8 cellular contexts compared by ENCODE assay signal in the genomic region with DNA sequence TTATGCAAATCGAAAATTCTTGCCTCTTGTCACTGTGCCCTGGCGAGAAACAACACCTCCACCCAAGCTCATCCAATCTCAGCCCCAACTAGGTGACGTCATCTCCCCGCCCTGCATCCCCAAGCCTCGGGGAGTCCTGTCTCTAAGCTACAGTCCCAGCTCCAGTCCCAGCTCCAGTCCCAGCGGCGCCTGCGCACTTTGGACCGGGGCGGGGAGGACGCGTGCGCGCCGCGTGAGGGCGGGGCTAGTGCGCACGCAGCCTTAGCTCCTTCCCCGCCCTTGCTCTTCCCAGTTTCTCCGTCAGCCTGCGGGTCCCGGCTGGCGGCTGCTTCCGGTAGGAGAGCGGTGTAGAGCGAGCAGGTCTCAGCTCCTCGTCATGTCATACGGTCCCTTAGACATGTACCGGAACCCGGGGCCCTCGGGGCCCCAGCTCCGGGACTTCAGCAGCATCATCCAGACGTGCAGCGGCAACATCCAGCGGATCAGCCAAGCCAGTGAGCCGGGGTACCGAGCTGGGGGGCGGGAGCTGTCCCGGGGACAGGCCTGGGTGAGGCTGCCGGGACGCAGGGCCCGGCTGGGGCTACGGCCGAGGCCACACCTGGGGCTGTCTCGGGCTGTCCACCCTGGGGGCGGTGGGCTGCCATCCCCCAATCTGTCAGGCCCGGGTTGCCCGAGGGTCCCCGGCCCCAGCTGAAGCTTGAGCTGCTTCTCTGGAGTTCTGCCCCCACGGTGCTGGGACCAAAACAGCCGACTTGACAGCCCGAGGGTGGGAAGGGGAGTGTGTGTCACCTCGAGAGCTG. TPM values are rescaled to one million over a fixed set of nuclear protein-coding genes. Genes with fewer than 3 reads are reported as not detected.
DNase-seq lines count a peak whose midpoint lies in the region; ATAC-seq and FAIRE-seq lines count a peak whose summit lies in the region.

A gene (plus strand): TSS at position 288 of the 800 bp plus-strand sequence. CDS start 89 bp downstream, at position 377.

- H3K9me3 Mint-ChIP-seq in activated T-cell treated with anti-CD3 and anti-CD28 coated beads, Interleukin-2, amount 50 U/mL, for 72 hours, result no peaks in the 10 kb centered on the region

- H3K36me3 ChIP-seq in KOPT-K1 (ENCODE audit: insufficient read depth, low read length) (peaks cover 13% of the 10 kb centered on the region; the same call in 1 of the 2 replicates), muscle layer of duodenum (ENCODE audit: control insufficient read depth in 1 of 2, insufficient read depth in 2 of 2, low read length in 2 of 2) (peaks cover 4 to 8% of the 10 kb centered on the region in 2 donors)

- peaks cover 0 to 16% of the 10 kb centered on the region in 2 donors for H3K4me1 ChIP-seq in muscle layer of duodenum (ENCODE audit: control insufficient read depth in 1 of 2, insufficient read depth in 2 of 2, low read length in 2 of 2)

- ATAC-seq in GM21786 (IDR thresholded peaks at IDR 0.05; ENCODE audit: unreplicated experiment) (peak; percentile 93), esophagus mucosa (peak; percentile 99)
- ATAC-seq in activated T-cell treated with anti-CD3 and anti-CD28 coated beads, Interleukin-2, amount 50 U/mL, for 72 hours (replicated peaks in 1 of 2), result peak; percentile 96 to 97

- peak within 1 kb of the TSS; percentile 89 to 95 for H3K4me3 Mint-ChIP-seq in activated T-cell treated with anti-CD3 and anti-CD28 coated beads, Interleukin-2, amount 50 U/mL, for 72 hours

- peak; percentile 78 for FAIRE-seq in RCC 7860 (lab: Jason Lieb, UNC)

- H3K27ac ChIP-seq in KOPT-K1 (ENCODE audit: low read depth, low read length, poor library complexity, severe bottlenecking) (peak within 1 kb of the TSS; percentile 61), muscle layer of duodenum (ENCODE audit: low read length) (peak within 1 kb of the TSS; percentile 88)

- H3K27me3 ChIP-seq in muscle layer of duodenum (ENCODE audit: low read depth, low read length), result no peaks in the 10 kb centered on the region

- peak within 1 kb of the TSS; percentile 97 for H3K27ac Mint-ChIP-seq in activated T-cell treated with anti-CD3 and anti-CD28 coated beads, Interleukin-2, amount 50 U/mL, for 72 hours

- H3K4me1 Mint-ChIP-seq in activated T-cell treated with anti-CD3 and anti-CD28 coated beads, Interleukin-2, amount 50 U/mL, for 72 hours (ENCODE audit: low read depth), result peaks cover 23% of the 10 kb centered on the region

- peak within 1 kb of the TSS; percentile 77 to 86 for H3K4me3 ChIP-seq in muscle layer of duodenum (ENCODE audit: low read depth in 1 of 2, low read length in 2 of 2)

- H3K9me3 ChIP-seq in KOPT-K1 (ENCODE audit: insufficient read depth, low read length, poor library complexity, severe bottlenecking), result no peaks in the 10 kb centered on the region
- no peaks in the 10 kb centered on the region for H3K9me3 ChIP-seq in muscle layer of duodenum (ENCODE audit: control insufficient read depth in 1 of 2, low read length in 2 of 2)

- DNase-seq in DMS79 (lab: John Stamatoyannopoulos, UW) (peak; percentile 98), RCC 7860 (ENCODE audit: low spot score) (peak; percentile 94)
- peak; percentile 99 for DNase-seq in activated T-cell treated with anti-CD3 and anti-CD28 coated beads, Interleukin-2, amount 50 U/mL, for 72 hours
- DNase-seq in stimulated activated CD8-positive, alpha-beta memory T cell treated with anti-CD3 and anti-CD28 coated beads, Interleukin-7, amount 100 ng/mL, for 4 hours (ENCODE audit: low read depth in 2 of 2), result peak; percentile 97 to 99

- no peaks in the 10 kb centered on the region for H3K27me3 Mint-ChIP-seq in activated T-cell treated with anti-CD3 and anti-CD28 coated beads, Interleukin-2, amount 50 U/mL, for 72 hours (ENCODE audit: low read depth)

- peaks cover 2 to 3% of the 10 kb centered on the region in 2 donors for H3K36me3 Mint-ChIP-seq in activated T-cell treated with anti-CD3 and anti-CD28 coated beads, Interleukin-2, amount 50 U/mL, for 72 hours (ENCODE audit: insufficient read depth in 2 of 2)

RNA-seq across cellular contexts. Expression of the gene that starts here (rescaled TPM):
- 10 to 100 TPM; 24.7 to 25.0 TPM for total RNA-seq in activated T-cell treated with anti-CD3 and anti-CD28 coated beads, Interleukin-2, amount 50 U/mL, for 72 hours
- total RNA-seq in esophagus mucosa, result 45.6 TPM

Comparison
In these comparisons a context has a peak if more than half of its experiments do, and no peak if none do; other contexts are left out.
1. Peak in every context shown above with its lines: DNase-seq, ATAC-seq, H3K4me3 ChIP-seq and H3K27ac ChIP-seq.